Comparison of ENCODE assay signal across 2 cellular contexts in genomic region chr15:76170426-76170800, GRCh38.
TF ChIP-seq lines count a peak whose summit lies in the region.

No MANE protein-coding gene starts in this region.

TF ChIP-seq in HEK293, 187 proteins besides CTCF, POLR2A, EP300 and RAD21:
- no peak for TF ChIP-seq ZBTB7A (tag by site-specific recombination; IDR thresholded peaks at IDR 0.05; ENCODE audit: low read depth)
- no peak for TF ChIP-seq ZBTB11 (tag by site-specific recombination; conservative IDR thresholded peaks at IDR 0.05; ENCODE audit: low read depth)
- TF ChIP-seq OVOL3 (tag by site-specific recombination; IDR thresholded peaks at IDR 0.05), result no peak
- TF ChIP-seq ZNF214 (tag by site-specific recombination; IDR thresholded peaks at IDR 0.05; ENCODE audit: borderline replicate concordance), result no peak
- TF ChIP-seq ZNF529 (tag by site-specific recombination; IDR thresholded peaks at IDR 0.05; ENCODE audit: insufficient replicate concordance), result no peak
- TF ChIP-seq ZNF324 (tag by site-specific recombination; IDR thresholded peaks at IDR 0.05), result no peak
- TF ChIP-seq ZNF530 (tag by site-specific recombination; IDR thresholded peaks at IDR 0.05; ENCODE audit: low read depth), result no peak
- TF ChIP-seq ZNF580 (tag by site-specific recombination; IDR thresholded peaks at IDR 0.05), result no peak
- TF ChIP-seq ZNF202 (tag by site-specific recombination; IDR thresholded peaks at IDR 0.05; ENCODE audit: borderline replicate concordance), result no peak
- TF ChIP-seq SP7 (tag by site-specific recombination; IDR thresholded peaks at IDR 0.05), result no peak
- TF ChIP-seq ZNF785 (tag by site-specific recombination; IDR thresholded peaks at IDR 0.05), result no peak
- TF ChIP-seq ZSCAN5A (tag by site-specific recombination; IDR thresholded peaks at IDR 0.05), result no peak
- TF ChIP-seq ZNF19 (tag by site-specific recombination; IDR thresholded peaks at IDR 0.05; ENCODE audit: low read depth), result no peak
- TF ChIP-seq ZNF791 (tag by site-specific recombination; IDR thresholded peaks at IDR 0.05), result no peak
- TF ChIP-seq ZBTB1 (tag by site-specific recombination; IDR thresholded peaks at IDR 0.05), result no peak
- TF ChIP-seq ZBTB17 (tag by site-specific recombination; IDR thresholded peaks at IDR 0.05), result no peak
- TF ChIP-seq ZNF488 (tag by site-specific recombination; IDR thresholded peaks at IDR 0.05), result no peak

TF ChIP-seq in K562, 482 proteins besides CTCF, POLR2A, EP300 and RAD21 (continued from another document):
- no peak for TF ChIP-seq THRA (IDR thresholded peaks at IDR 0.05)
- no peak for TF ChIP-seq FOXP1 (CRISPR knock-in tag; IDR thresholded peaks at IDR 0.05)
- TF ChIP-seq PHF8 (IDR thresholded peaks at IDR 0.05; ENCODE audit: borderline replicate concordance, low read length), result no peak
- TF ChIP-seq UBTF (IDR thresholded peaks at IDR 0.05; ENCODE audit: borderline replicate concordance in 1 of 2, low read depth in 2 of 2, low read length in 2 of 2), result no peak
- TF ChIP-seq ZNF24 (IDR thresholded peaks at IDR 0.05), result no peak
- no peak for TF ChIP-seq HDAC1 (IDR thresholded peaks at IDR 0.05)
- TF ChIP-seq PCBP1 (IDR thresholded peaks at IDR 0.05; ENCODE audit: low read depth, low read length, poor library complexity, severe bottlenecking), result no peak
- no peak for TF ChIP-seq E2F5 (CRISPR knock-in tag; IDR thresholded peaks at IDR 0.05)
- no peak for TF ChIP-seq ZNF318 (IDR thresholded peaks at IDR 0.05; ENCODE audit: borderline replicate concordance in 1 of 2, low read depth in 1 of 2)
- no peak for TF ChIP-seq SMC3 (conservative IDR thresholded peaks at IDR 0.05; ENCODE audit: insufficient read depth, low read depth, low read length)
- TF ChIP-seq MXD1 (CRISPR knock-in tag; IDR thresholded peaks at IDR 0.05; ENCODE audit: borderline replicate concordance, poor library complexity, severe bottlenecking), result no peak
- no peak for TF ChIP-seq ZNF384 (IDR thresholded peaks at IDR 0.05; ENCODE audit: low read depth, low read length)
- TF ChIP-seq GATA2 (CRISPR knock-in tag; IDR thresholded peaks at IDR 0.05), result no peak
- TF ChIP-seq GMEB1 (CRISPR knock-in tag; IDR thresholded peaks at IDR 0.05), result no peak
TF ChIP-seq in K562: peak in this region for 0.
